In the genomic region with DNA sequence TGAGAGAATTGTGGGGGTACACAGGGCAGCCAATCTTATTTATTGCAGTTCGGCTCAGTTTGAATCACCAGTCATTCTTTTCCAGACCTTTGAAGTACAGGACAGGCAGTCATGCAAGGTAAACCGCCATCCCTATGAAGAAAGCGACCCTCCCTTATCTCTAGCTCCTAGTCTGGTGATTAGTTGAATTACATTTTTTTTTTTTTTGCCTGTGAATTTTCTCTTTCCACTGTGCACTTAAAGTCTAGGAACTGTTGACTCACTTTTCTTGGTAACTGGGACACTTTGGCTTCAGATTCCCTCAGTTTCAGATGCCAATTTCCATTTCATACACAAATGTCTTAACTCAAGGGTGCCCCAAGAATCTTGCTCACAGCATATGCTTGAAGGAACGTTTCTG, we compare ENCODE assay signal across 18 cellular contexts.
DNase-seq lines count a peak whose midpoint lies in the region; ATAC-seq and TF ChIP-seq lines count a peak whose summit lies in the region.
"Had no signal": no experiment of that assay in that cellular context is flagged by ENCODE, and none has a peak within 500 bp of the region (broad histone marks: within the 10 kb centered on the region; RNA-seq: fewer than 3 reads in every experiment).

No MANE protein-coding gene starts in this region.

- H3F3A ChIP-seq in GM23248 (ENCODE audit: insufficient read depth) = peaks cover 14% of the 10 kb centered on the region
- peaks cover 16% of the 10 kb centered on the region for H3F3A ChIP-seq in SK-N-SH (replicated peaks; ENCODE audit: insufficient read depth)
- no peaks in the 10 kb centered on the region for H3F3A ChIP-seq in neural progenitor cell (ENCODE audit: low read depth)

- 43 to 49% methylated on average over 4 of the region's 4 CpGs for WGBS in GM23248 (ENCODE audit: low coverage in 1 of 2, low lambda C conversion rate in 2 of 2, missing lambda C conversion rate in 2 of 2), 2 experiments
- WGBS in SK-N-SH (ENCODE audit: low lambda C conversion rate) = 61% methylated on average over 4 of the region's 4 CpGs

- no peaks in the 10 kb centered on the region for H3K36me3 Mint-ChIP-seq in neural progenitor cell
- H3K36me3 Mint-ChIP-seq: CD14-positive monocyte, memory B cell had no signal

- H3K27me3 ChIP-seq in GM23248 (replicated peaks; ENCODE audit: insufficient read depth) = no peaks in the 10 kb centered on the region
- H3K27me3 ChIP-seq in SK-N-SH (ENCODE audit: insufficient read depth) = no peaks in the 10 kb centered on the region
- no peaks in the 10 kb centered on the region for H3K27me3 ChIP-seq in neural progenitor cell
- H3K27me3 ChIP-seq: spleen, testis had no signal

- POLR2A ChIA-PET in SK-N-SH (lab: Yijun Ruan, JAX) = no interaction called here

- peaks cover 16% of the 10 kb centered on the region for H3K4me1 Mint-ChIP-seq in neural progenitor cell
- H3K4me1 Mint-ChIP-seq: memory B cell had no signal

- TF ChIP-seq EP300 in SK-N-SH (IDR thresholded peaks at IDR 0.05; ENCODE audit: borderline replicate concordance in 1 of 2, low read depth in 1 of 2, low read length in 1 of 2) = no peak

- CTCF ChIA-PET in SK-N-SH (lab: Yijun Ruan, JAX) = no interaction called here

- H3K27ac ChIP-seq in GM23248 (no peak overlapping the region), SK-N-SH (ENCODE audit: low read depth in 2 of 2, low read length in 1 of 2) (peak overlapping the region in 1 of 2 experiments; percentile 57; a peak in 2 of 4 replicates), neural progenitor cell (no peak overlapping the region)
- H3K27ac ChIP-seq: dorsolateral prefrontal cortex, testis had no signal

- no peak overlapping the region for H3K27ac Mint-ChIP-seq in neural progenitor cell
- H3K27ac Mint-ChIP-seq: memory B cell had no signal

- H3K4me1 ChIP-seq in GM23248 (ENCODE audit: insufficient read depth) = peaks cover 34% of the 10 kb centered on the region
- peaks cover 0 to 9% of the 10 kb centered on the region in 2 experiments; a peak in 3 of 4 replicates for H3K4me1 ChIP-seq in SK-N-SH (ENCODE audit: control insufficient read depth in 1 of 2, insufficient read depth in 2 of 2, low read depth in 1 of 2, low read length in 1 of 2)
- peaks cover 14% of the 10 kb centered on the region for H3K4me1 ChIP-seq in neural progenitor cell

- no peak overlapping the region for H3K4me3 Mint-ChIP-seq in neural progenitor cell
- H3K4me3 Mint-ChIP-seq: CD14-positive monocyte, memory B cell had no signal

- H2AFZ ChIP-seq in GM23248 (no peak overlapping the region), SK-N-SH (ENCODE audit: low read depth) (0 out of 2 replicates have a peak overlapping the region, but pooled peaks have one; percentile 35), neural progenitor cell (replicated peaks) (no peak overlapping the region)

- no peak overlapping the region for H3K4me3 ChIP-seq in GM23248
- no peak overlapping the region for H3K4me3 ChIP-seq in SK-N-SH (ENCODE audit: low read depth in 2 of 2, low read length in 1 of 2)
- no peak overlapping the region for H3K4me3 ChIP-seq in fibroblast of mammary gland (ENCODE audit: control insufficient read depth, low read depth, low read length)
- H3K4me3 ChIP-seq in neural progenitor cell = no peak overlapping the region
- H3K4me3 ChIP-seq: dorsolateral prefrontal cortex, GM12878, spleen, testis had no signal

- peaks cover 2% of the 10 kb centered on the region for H3K27me3 Mint-ChIP-seq in neural progenitor cell (ENCODE audit: insufficient read depth, low read depth)
- H3K27me3 Mint-ChIP-seq: memory B cell had no signal

- no peak for TF ChIP-seq RAD21 in SK-N-SH (IDR thresholded peaks at IDR 0.05; ENCODE audit: low read length)

- peak; percentile 64 for ATAC-seq in omental fat pad (ENCODE audit: low FRiP score)
- ATAC-seq: activated CD4-positive, CD25-positive, alpha-beta regulatory T cell treated with anti-CD3 and anti-CD28 coated beads, Interleukin-2, amount 50 U/mL, for 24 hours; GM12878 had no signal

- H3K9me2 ChIP-seq in GM23248 (ENCODE audit: insufficient read depth) (no peaks in the 10 kb centered on the region), SK-N-SH (no peaks in the 10 kb centered on the region)

- in situ Hi-C loops in GM23248 (cut with MboI) = no loop called here

- no peaks in the 10 kb centered on the region for H3K9me3 ChIP-seq in GM23248 (ENCODE audit: low read depth)
- H3K9me3 ChIP-seq in SK-N-SH = no peaks in the 10 kb centered on the region
- no peaks in the 10 kb centered on the region for H3K9me3 ChIP-seq in neural progenitor cell (ENCODE audit: low read depth)
- H3K9me3 ChIP-seq: spleen, testis had no signal

- H3K4me2 ChIP-seq in GM23248 (ENCODE audit: unreplicated experiment) (no peak overlapping the region), SK-N-SH (no peak overlapping the region), neural progenitor cell (no peak overlapping the region)

- no peaks in the 10 kb centered on the region for H3K79me2 ChIP-seq in GM23248 (ENCODE audit: insufficient read depth)
- H3K79me2 ChIP-seq in SK-N-SH (ENCODE audit: insufficient read depth) = no peaks in the 10 kb centered on the region
- H3K79me2 ChIP-seq in neural progenitor cell (ENCODE audit: low read depth) = no peaks in the 10 kb centered on the region

- no peaks in the 10 kb centered on the region for H3K36me3 ChIP-seq in GM23248 (ENCODE audit: low read depth)
- H3K36me3 ChIP-seq in SK-N-SH (replicated peaks in 1 of 2; ENCODE audit: control insufficient read depth in 1 of 2, insufficient read depth in 2 of 2, low read length in 1 of 2) = no peaks in the 10 kb centered on the region
- no peaks in the 10 kb centered on the region for H3K36me3 ChIP-seq in neural progenitor cell
- H3K36me3 ChIP-seq: spleen had no signal

- TF ChIP-seq CTCF in SK-N-SH (IDR thresholded peaks at IDR 0.05) (peak; percentile 11; the same call in 1 of the 2 replicates), fibroblast of mammary gland (conservative IDR thresholded peaks at IDR 0.05; ENCODE audit: control insufficient read depth, insufficient read depth, low read depth, low read length) (no peak), omental fat pad (IDR thresholded peaks at IDR 0.05) (no peak), neural progenitor cell (IDR thresholded peaks at IDR 0.05) (no peak)

- H3K9me3 Mint-ChIP-seq in neural progenitor cell = peaks cover 13% of the 10 kb centered on the region
- H3K9me3 Mint-ChIP-seq: memory B cell had no signal

- H4K20me1 ChIP-seq in GM23248 (ENCODE audit: insufficient read depth) (no peaks in the 10 kb centered on the region), SK-N-SH (ENCODE audit: insufficient read depth) (no peaks in the 10 kb centered on the region), neural progenitor cell (ENCODE audit: low read depth) (no peaks in the 10 kb centered on the region)

- DNase-seq in GM23248 = peak; percentile 58
- peak; percentile 4 for DNase-seq in SK-N-SH
- DNase-seq in fibroblast of mammary gland (ENCODE audit: low read depth) = peak; percentile 33
- DNase-seq in omental fat pad (ENCODE audit: low spot score) = no peak
- DNase-seq in neural progenitor cell (ENCODE audit: low spot score) = no peak
- no peak for DNase-seq in effector CD8-positive, alpha-beta T cell (lab: John Stamatoyannopoulos, UW)
- no peak for DNase-seq in DMS79 (lab: John Stamatoyannopoulos, UW)
- DNase-seq: dorsolateral prefrontal cortex, NCI-H2029 treated with DMSO at 0.1 percent for 48 hours, NCI-H774, nucleus accumbens, spleen, T-helper 2 cell, testis had no signal

- no peak overlapping the region for H3K9ac ChIP-seq in GM23248
- H3K9ac ChIP-seq in SK-N-SH = no peak overlapping the region
- H3K9ac ChIP-seq in neural progenitor cell = no peak overlapping the region

TF ChIP-seq in SK-N-SH, 30 proteins besides CTCF, POLR2A, EP300 and RAD21 (continues in another document):
- no peak for TF ChIP-seq FOXJ3 (CRISPR knock-in tag; IDR thresholded peaks at IDR 0.05)
- no peak for TF ChIP-seq JUND (IDR thresholded peaks at IDR 0.05)
- TF ChIP-seq ZBTB33 (IDR thresholded peaks at IDR 0.05; ENCODE audit: borderline replicate concordance, low read depth) = no peak
- no peak for TF ChIP-seq CHD2 (IDR thresholded peaks at IDR 0.05; ENCODE audit: low read length, partially characterized antibody)
- TF ChIP-seq MAX (IDR thresholded peaks at IDR 0.05; ENCODE audit: low read depth) = no peak
- TF ChIP-seq NFIC (IDR thresholded peaks at IDR 0.05; ENCODE audit: borderline replicate concordance) = no peak
- TF ChIP-seq RFX5 (IDR thresholded peaks at IDR 0.05; ENCODE audit: low read length) = no peak
- TF ChIP-seq RXRA (IDR thresholded peaks at IDR 0.05; ENCODE audit: borderline replicate concordance, low read depth) = no peak
- TF ChIP-seq SIN3A (IDR thresholded peaks at IDR 0.05; ENCODE audit: borderline replicate concordance, low read depth, low read length) = no peak
- TF ChIP-seq, protein P1, sequence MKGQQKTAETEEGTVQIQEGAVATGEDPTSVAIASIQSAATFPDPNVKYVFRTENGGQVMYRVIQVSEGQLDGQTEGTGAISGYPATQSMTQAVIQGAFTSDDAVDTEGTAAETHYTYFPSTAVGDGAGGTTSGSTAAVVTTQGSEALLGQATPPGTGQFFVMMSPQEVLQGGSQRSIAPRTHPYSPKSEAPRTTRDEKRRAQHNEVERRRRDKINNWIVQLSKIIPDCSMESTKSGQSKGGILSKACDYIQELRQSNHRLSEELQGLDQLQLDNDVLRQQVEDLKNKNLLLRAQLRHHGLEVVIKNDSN (IDR thresholded peaks at IDR 0.05; ENCODE audit: borderline replicate concordance, low read depth) = no peak

Comparison
In these comparisons a context has a peak if more than half of its experiments do, and no peak if none do; other contexts are left out.
1. DNase-seq: peak in GM23248 (single experiment), SK-N-SH (single experiment) and fibroblast of mammary gland (single experiment); none in omental fat pad (single experiment), neural progenitor cell (single experiment), effector CD8-positive, alpha-beta T cell (single experiment) and DMS79 (single experiment).